In genomic region chr9:89899476-89900047, GRCh38 we compare ENCODE assay signal across 21 cellular contexts.
DNase-seq lines count a peak whose midpoint lies in the region; ATAC-seq, FAIRE-seq and TF ChIP-seq lines count a peak whose summit lies in the region.
"Had no signal": no experiment of that assay in that cellular context is flagged by ENCODE, and none has a peak within 500 bp of the region (broad histone marks: within the 10 kb centered on the region; RNA-seq: fewer than 3 reads in every experiment).

No MANE protein-coding gene starts in this region.

- no peaks in the 10 kb centered on the region; the same call in 1 of the 2 replicates for H3K23me2 ChIP-seq in H1 (ENCODE audit: low read depth, low read length)

- no peak overlapping the region for H2BK12ac ChIP-seq in H1 (ENCODE audit: low read depth, low read length)

- H3K9me3 Mint-ChIP-seq in GM23338: no peaks in the 10 kb centered on the region
- no peaks in the 10 kb centered on the region for H3K9me3 Mint-ChIP-seq in stimulated activated memory B cell treated with anti-CD40 and anti-IgM and Interleukin-4, amounts not matched to agents 10 μg/mL and 1 μg/mL and 100 μg/mL, for 72 hours

- H3K27me3 Mint-ChIP-seq in GM23338 (ENCODE audit: insufficient read depth, low read depth, poor library complexity): no peaks in the 10 kb centered on the region
- peaks cover 42% of the 10 kb centered on the region for H3K27me3 Mint-ChIP-seq in stimulated activated memory B cell treated with anti-CD40 and anti-IgM and Interleukin-4, amounts not matched to agents 10 μg/mL and 1 μg/mL and 100 μg/mL, for 72 hours

- H3K27ac Mint-ChIP-seq in GM23338: no peak overlapping the region; the same call in 1 of the 2 replicates
- no peak overlapping the region for H3K27ac Mint-ChIP-seq in stimulated activated memory B cell treated with anti-CD40 and anti-IgM and Interleukin-4, amounts not matched to agents 10 μg/mL and 1 μg/mL and 100 μg/mL, for 72 hours
- H3K27ac Mint-ChIP-seq: CD4-positive, CD25-positive, alpha-beta regulatory T cell; HFFc6 had no signal

- FAIRE-seq in H1 (lab: Jason Lieb, UNC) (no peak), small intestine (lab: Jason Lieb, UNC) (no peak)
- FAIRE-seq: GM12892, GM18507, H54 had no signal

- no peak overlapping the region for H3K4me3 Mint-ChIP-seq in GM23338
- H3K4me3 Mint-ChIP-seq in stimulated activated memory B cell treated with anti-CD40 and anti-IgM and Interleukin-4, amounts not matched to agents 10 μg/mL and 1 μg/mL and 100 μg/mL, for 72 hours: no peak overlapping the region
- H3K4me3 Mint-ChIP-seq: CD4-positive, CD25-positive, alpha-beta regulatory T cell; HFFc6 had no signal

- DNase-seq in GM23338 (ENCODE audit: low spot score): peak; percentile 4
- no peak for DNase-seq in H1 (ENCODE audit: low read depth in 1 of 2, low spot score in 2 of 2)
- peak; percentile 16 for DNase-seq in mesenteric fat pad (ENCODE audit: low spot score)
- no peak for DNase-seq in upper lobe of right lung
- no peak for DNase-seq in small intestine
- no peak for DNase-seq in SIG-M5 (lab: John Stamatoyannopoulos, UW)
- DNase-seq: Calu3; CD4-positive, CD25-positive, alpha-beta regulatory T cell; HFFc6; KG1; MV-4-11; NCI-H187 treated with DMSO at 0.1 percent for 48 hours; NCI-H226; NCI-H524 treated with DMSO at 0.1 percent for 48 hours; PC-3; RPMI8226; SHP77 treated with DMSO at 0.1 percent for 48 hours had no signal

- H3K27ac ChIP-seq in GM23338 (ENCODE audit: low read depth): no peak overlapping the region
- H3K27ac ChIP-seq in H1 (ENCODE audit: low read depth, low read length): no peak overlapping the region
- no peak overlapping the region for H3K27ac ChIP-seq in upper lobe of right lung
- H3K27ac ChIP-seq in small intestine (ENCODE audit: low read depth in 1 of 2, low read length in 1 of 2): no peak overlapping the region

- no peaks in the 10 kb centered on the region for H3F3A ChIP-seq in GM23338 (replicated peaks; ENCODE audit: low read depth)

- H3K23ac ChIP-seq in H1 (ENCODE audit: insufficient read length): no peak overlapping the region

- H3K79me2 ChIP-seq in GM23338 (replicated peaks; ENCODE audit: insufficient read depth) (no peaks in the 10 kb centered on the region), H1 (ENCODE audit: control insufficient read depth in 1 of 2, insufficient read depth in 2 of 2, low read length in 2 of 2) (no peaks in the 10 kb centered on the region)

- no peak for TF ChIP-seq POLR2A in H1 (IDR thresholded peaks at IDR 0.05; ENCODE audit: control extremely low read depth in 1 of 2, low read depth in 2 of 2, low read length in 2 of 2)

- no peak overlapping the region for H3K4ac ChIP-seq in H1 (replicated peaks; ENCODE audit: insufficient read length, low read depth, low read length)

- H2BK5ac ChIP-seq in H1 (ENCODE audit: low read depth, low read length): no peak overlapping the region

- TF ChIP-seq CTCF in GM23338 (conservative IDR thresholded peaks at IDR 0.05; ENCODE audit: low read depth in 2 of 2): no peak
- TF ChIP-seq CTCF in H1 (IDR thresholded peaks at IDR 0.05; ENCODE audit: control extremely low read depth in 1 of 3, insufficient read depth in 1 of 3, low read depth in 1 of 3, low read length in 3 of 3): no peak
- TF ChIP-seq CTCF in upper lobe of right lung (IDR thresholded peaks at IDR 0.05): no peak

- intact Hi-C loops in upper lobe of right lung (cut with DNase I): no loop called here

- H3K4me1 Mint-ChIP-seq in GM23338: peaks cover 18% of the 10 kb centered on the region
- H3K4me1 Mint-ChIP-seq in stimulated activated memory B cell treated with anti-CD40 and anti-IgM and Interleukin-4, amounts not matched to agents 10 μg/mL and 1 μg/mL and 100 μg/mL, for 72 hours: no peaks in the 10 kb centered on the region
- H3K4me1 Mint-ChIP-seq: CD4-positive, CD25-positive, alpha-beta regulatory T cell had no signal

- H3K27me3 ChIP-seq in GM23338 (ENCODE audit: insufficient read depth) (no peaks in the 10 kb centered on the region), H1 (replicated peaks in 1 of 4; ENCODE audit: control insufficient read depth in 3 of 4, extremely low read depth in 1 of 4, insufficient read depth in 3 of 4, low read length in 3 of 4) (no peaks in the 10 kb centered on the region), upper lobe of right lung (no peaks in the 10 kb centered on the region), small intestine (ENCODE audit: control insufficient read depth in 2 of 2, insufficient read depth in 2 of 2, low read length in 2 of 2) (no peaks in the 10 kb centered on the region)

- H2AFZ ChIP-seq in GM23338: peak overlapping the region; percentile 0; the same call in 1 of the 2 replicates
- no peak overlapping the region for H2AFZ ChIP-seq in H1 (ENCODE audit: low read length)

- no peak overlapping the region for H2BK120ac ChIP-seq in H1 (replicated peaks; ENCODE audit: low read depth, low read length)

- H3K56ac ChIP-seq in H1 (replicated peaks; ENCODE audit: insufficient read length, low read depth, low read length): no peak overlapping the region

- no peak overlapping the region for H3K18ac ChIP-seq in H1 (ENCODE audit: extremely low read depth, low read length)

- CTCF ChIA-PET in H1 (lab: Charles Lee; ENCODE audit: partially characterized antibody): interaction anchor here (0.7 to 2.1 kb wide), 4 partner anchors 39 to 306 kb away, joined by 3 to 4 read pairs (median 3); no protein-coding TSS in a partner anchor

- H4K91ac ChIP-seq in H1 (replicated peaks; ENCODE audit: insufficient read length, low read length): no peak overlapping the region

- 84% methylated on average over 4 of the region's 4 CpGs; no CpG with 5 or more reads in 1 of the 2 experiments for WGBS in H1 (ENCODE audit: extremely low coverage in 1 of 2, insufficient coverage in 1 of 2, insufficient read length in 1 of 2, insufficient replicate concordance in 2 of 2, low coverage in 1 of 2, low lambda C conversion rate in 2 of 2, missing lambda C conversion rate in 1 of 2), 2 experiments
- 83 to 88% (median 85%) methylated on average over 4 of the region's 4 CpGs for WGBS in small intestine, 3 donors

- H3K36me3 Mint-ChIP-seq in GM23338 (ENCODE audit: low read depth): no peaks in the 10 kb centered on the region
- no peaks in the 10 kb centered on the region for H3K36me3 Mint-ChIP-seq in stimulated activated memory B cell treated with anti-CD40 and anti-IgM and Interleukin-4, amounts not matched to agents 10 μg/mL and 1 μg/mL and 100 μg/mL, for 72 hours
- H3K36me3 Mint-ChIP-seq: CD4-positive, CD25-positive, alpha-beta regulatory T cell had no signal

- no peaks in the 10 kb centered on the region for H3K79me1 ChIP-seq in H1 (ENCODE audit: low read depth, low read length)

- no peak for TF ChIP-seq EP300 in H1 (IDR thresholded peaks at IDR 0.05; ENCODE audit: borderline replicate concordance in 1 of 2, low read depth in 2 of 2, low read length in 2 of 2)

- H2BK15ac ChIP-seq in H1 (ENCODE audit: low read length): no peak overlapping the region

- POLR2A ChIA-PET in H1 (lab: Charles Lee; ENCODE audit: partially characterized antibody): no interaction called here

- no peaks in the 10 kb centered on the region for H3K4me1 ChIP-seq in GM23338 (ENCODE audit: insufficient read depth)
- peaks cover 0 to 2% (median 0%) of the 10 kb centered on the region in 4 experiments; a peak in 1 of 7 replicates for H3K4me1 ChIP-seq in H1 (replicated peaks in 1 of 4; ENCODE audit: control insufficient read depth in 3 of 4, insufficient read depth in 4 of 4, low read length in 3 of 4)
- peaks cover 5% of the 10 kb centered on the region for H3K4me1 ChIP-seq in upper lobe of right lung
- no peaks in the 10 kb centered on the region for H3K4me1 ChIP-seq in small intestine (ENCODE audit: control insufficient read depth in 2 of 2, insufficient read depth in 1 of 2, low read depth in 1 of 2, low read length in 1 of 2)

- H3K9me3 ChIP-seq in H1 (ENCODE audit: insufficient read depth in 2 of 2, low read depth in 1 of 2, low read length in 1 of 2) (no peaks in the 10 kb centered on the region), upper lobe of right lung (no peaks in the 10 kb centered on the region), small intestine (ENCODE audit: control insufficient read depth, low read depth) (no peaks in the 10 kb centered on the region)

- H3K9ac ChIP-seq in H1 (replicated peaks in 1 of 4; ENCODE audit: extremely low read depth in 1 of 4, low read depth in 3 of 4, low read length in 3 of 4): no peak overlapping the region

- ATAC-seq in GM23338 (no peak), upper lobe of right lung (peak; percentile 32)
- ATAC-seq in stimulated activated memory B cell treated with anti-CD40 and anti-IgM and Interleukin-4, amounts not matched to agents 10 μg/mL and 1 μg/mL and 100 μg/mL, for 72 hours: no peak
- ATAC-seq: PC-3 had no signal

- H3K4me2 ChIP-seq in GM23338 (no peak overlapping the region), H1 (ENCODE audit: insufficient read depth in 1 of 2, low read depth in 2 of 2, low read length in 2 of 2) (no peak overlapping the region)

- H2BK20ac ChIP-seq in H1 (ENCODE audit: low read length): no peak overlapping the region

- H3K9me2 ChIP-seq in GM23338 (ENCODE audit: insufficient read depth): peaks cover 15% of the 10 kb centered on the region; the same call in 1 of the 2 replicates

- peak overlapping the region; percentile 12 for H3K14ac ChIP-seq in H1 (ENCODE audit: insufficient read length)

- no peak overlapping the region for H4K8ac ChIP-seq in H1 (ENCODE audit: extremely low read depth, insufficient read depth, low read length)

- no peak overlapping the region for H4K5ac ChIP-seq in H1 (ENCODE audit: insufficient read length, low read depth, low read length)

- H4K20me1 ChIP-seq in GM23338 (replicated peaks; ENCODE audit: insufficient read depth) (no peaks in the 10 kb centered on the region), H1 (replicated peaks in 1 of 2; ENCODE audit: control insufficient read depth in 1 of 2, insufficient read depth in 2 of 2, low read length in 2 of 2) (no peaks in the 10 kb centered on the region)

- H3K4me3 ChIP-seq in GM23338 (no peak overlapping the region), H1 (ENCODE audit: extremely low read depth in 1 of 4, insufficient read depth in 2 of 4, low read depth in 3 of 4, low read length in 4 of 4) (no peak overlapping the region), upper lobe of right lung (no peak overlapping the region), small intestine (ENCODE audit: low read depth in 1 of 2, low read length in 2 of 2) (no peak overlapping the region)

- H3K36me3 ChIP-seq in GM23338 (ENCODE audit: insufficient read depth) (no peaks in the 10 kb centered on the region), H1 (ENCODE audit: control insufficient read depth in 2 of 4, insufficient read depth in 4 of 4, low read length in 3 of 4) (no peaks in the 10 kb centered on the region), upper lobe of right lung (no peaks in the 10 kb centered on the region), small intestine (ENCODE audit: control insufficient read depth in 2 of 2, insufficient read depth in 2 of 2, low read length in 2 of 2) (no peaks in the 10 kb centered on the region)

- H2AK5ac ChIP-seq in H1 (ENCODE audit: low read depth, low read length): no peak overlapping the region

- TF ChIP-seq RAD21 in H1 (IDR thresholded peaks at IDR 0.05 in 1 of 2, conservative IDR thresholded peaks at IDR 0.05 in 1 of 2; ENCODE audit: low read depth in 2 of 2, low read length in 2 of 2): no peak

TF ChIP-seq in H1, 55 proteins besides CTCF, POLR2A, EP300 and RAD21 (continues in another document):
- TF ChIP-seq SIN3A (conservative IDR thresholded peaks at IDR 0.05 in 1 of 2, IDR thresholded peaks at IDR 0.05 in 1 of 2; ENCODE audit: low read depth in 1 of 2, low read length in 2 of 2): no peak

Comparison
In these comparisons a context has a peak if more than half of its experiments do, and no peak if none do; other contexts are left out.
1. DNase-seq: peak in GM23338 (single experiment) and mesenteric fat pad (single experiment); none in H1 (0 of 2), upper lobe of right lung (single experiment), small intestine (single experiment) and SIG-M5 (single experiment).